In the genomic region with DNA sequence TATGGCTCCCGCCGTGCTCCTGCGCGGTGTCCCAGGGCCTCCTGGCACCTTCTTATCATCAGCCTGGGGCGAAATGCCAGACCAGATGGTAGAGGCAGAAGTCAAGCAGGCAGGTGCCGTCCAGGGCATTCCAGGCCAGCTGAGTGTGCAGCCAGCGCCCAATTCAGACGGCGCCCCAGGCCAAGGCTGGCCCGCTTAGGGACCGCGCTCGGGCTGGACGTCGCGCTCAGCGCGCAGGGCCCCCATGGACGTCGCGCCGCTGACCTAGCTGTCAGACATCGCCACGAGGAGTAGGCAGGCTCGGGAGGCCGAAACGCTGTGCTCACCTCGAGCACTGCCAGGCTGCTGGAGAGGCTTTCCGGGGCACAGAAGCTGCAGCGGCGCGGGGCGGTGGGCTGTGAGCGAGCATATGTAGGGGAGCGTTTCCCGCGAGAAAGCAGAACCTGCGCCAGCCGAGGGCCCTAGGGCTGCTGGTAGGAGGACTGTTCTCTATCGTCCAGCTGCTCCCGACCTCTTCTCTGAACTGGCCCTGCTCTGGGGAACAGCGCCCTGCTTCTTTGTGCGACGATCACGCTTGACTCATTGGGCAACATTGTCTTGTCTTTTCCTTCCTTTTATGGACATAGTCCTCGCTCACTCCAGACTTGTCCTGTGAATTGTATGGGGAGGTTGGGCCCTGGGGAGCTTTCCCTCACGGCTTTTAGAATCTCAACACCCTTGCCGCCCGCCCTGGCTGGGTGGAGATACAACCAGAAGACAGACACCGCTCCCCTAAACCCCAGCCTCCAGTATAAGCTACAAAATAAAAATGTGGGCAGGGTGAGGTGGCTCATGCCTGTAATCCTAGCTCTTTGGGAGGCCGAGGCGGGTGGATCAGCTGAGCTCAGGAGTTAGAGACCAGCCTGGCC, we compare ENCODE assay signal across 9 cellular contexts. TPM values are rescaled to one million over a fixed set of nuclear protein-coding genes. Genes with fewer than 3 reads are reported as not detected.
DNase-seq lines count a peak whose midpoint lies in the region; ATAC-seq, FAIRE-seq and TF ChIP-seq lines count a peak whose summit lies in the region.
"Had no signal": no experiment of that assay in that cellular context is flagged by ENCODE, and none has a peak within 500 bp of the region (broad histone marks: within the 10 kb centered on the region; RNA-seq: fewer than 3 reads in every experiment).

No MANE protein-coding gene starts in this region.

- FAIRE-seq in pancreas (lab: Jason Lieb, UNC) = no peak

- no peak overlapping the region for H2AFZ ChIP-seq in OCI-LY3 (ENCODE audit: low read depth, low read length)

- H3K27me3 ChIP-seq in OCI-LY3 (ENCODE audit: low read depth, low read length) (peaks cover 10% of the 10 kb centered on the region; the same call in 1 of the 2 replicates), foreskin keratinocyte (peaks cover 83% of the 10 kb centered on the region), pancreas (peaks cover 0 to 10% (median 2%) of the 10 kb centered on the region in 4 donors)

- DNase-seq in GM04503 (ENCODE audit: low read depth) (peak; percentile 46), foreskin keratinocyte (peak; percentile 14 to 41), pancreas (peak; percentile 75 to 93 (median 82)), UCSD-AML1 (lab: John Stamatoyannopoulos, UW; ENCODE audit: unreplicated experiment) (no peak), hippocampal formation (lab: John Stamatoyannopoulos, UW) (no peak)

- WGBS in pancreas, 2 donors = 11 to 12% methylated on average over 52 of the region's 52 CpGs

- no peaks in the 10 kb centered on the region for H3K9me3 ChIP-seq in OCI-LY3 (ENCODE audit: insufficient read depth, low read length)
- no peaks in the 10 kb centered on the region for H3K9me3 ChIP-seq in pancreas

- H3K36me3 ChIP-seq in OCI-LY3 (replicated peaks; ENCODE audit: low read depth, low read length) (no peaks in the 10 kb centered on the region), pancreas (no peaks in the 10 kb centered on the region)

- no peaks in the 10 kb centered on the region for H4K20me1 ChIP-seq in OCI-LY3 (ENCODE audit: insufficient read depth, low read length)

- H3K4me1 ChIP-seq in OCI-LY3 (ENCODE audit: low read length) (peaks cover 13% of the 10 kb centered on the region), foreskin keratinocyte (no peaks in the 10 kb centered on the region), pancreas (peaks cover 5 to 15% (median 10%) of the 10 kb centered on the region in 3 donors)

- H3K4me3 ChIP-seq in OCI-LY3 (ENCODE audit: low read length) (no peak overlapping the region), pancreas (no peak overlapping the region)

- no peak overlapping the region for H3K9ac ChIP-seq in OCI-LY3 (ENCODE audit: low read length)

- TF ChIP-seq CTCF in OCI-LY3 (IDR thresholded peaks at IDR 0.05; ENCODE audit: low read depth, low read length) = no peak
- TF ChIP-seq CTCF in foreskin keratinocyte (conservative IDR thresholded peaks at IDR 0.05) = no peak
- no peak for TF ChIP-seq CTCF in pancreas (IDR thresholded peaks at IDR 0.05)

- H3K27ac ChIP-seq in OCI-LY3 (ENCODE audit: low read length) (no peak overlapping the region), foreskin keratinocyte (no peak overlapping the region), pancreas (no peak overlapping the region)

- intact Hi-C loops in pancreas (cut with DNase I) = no loop called here

- ATAC-seq in foreskin keratinocyte = peak; percentile 1
- peak; percentile 63 to 85 (median 76) for ATAC-seq in pancreas
- no peak for ATAC-seq in GM21515 (IDR thresholded peaks at IDR 0.05; ENCODE audit: unreplicated experiment)
- ATAC-seq in HG03378 (IDR thresholded peaks at IDR 0.05; ENCODE audit: unreplicated experiment) = no peak

- H3K4me2 ChIP-seq in OCI-LY3 (ENCODE audit: low read length) = 0 out of 2 replicates have a peak overlapping the region, but pooled peaks have one; percentile 17

- no peaks in the 10 kb centered on the region for H3K79me2 ChIP-seq in OCI-LY3 (ENCODE audit: low read length)

RNA-seq across cellular contexts. Expression of gene CA4, which starts 8.4 kb away (rescaled TPM):
- total RNA-seq in foreskin keratinocyte (not detected in 2 replicates), pancreas (10 to 100 TPM in 5 of 6 donors, 1 to 10 TPM in 1; 7.5 to 22.5 (median 18.5) TPM)
- polyA plus RNA-seq in foreskin keratinocyte (not detected in 2 replicates), pancreas (10 to 100 TPM; 32.0 to 75.7 TPM)
- total RNA-seq: activated naive CD4-positive, alpha-beta T cell treated with anti-CD3 and anti-CD28 coated beads for 36 hours had no signal

Comparison
In these comparisons a context has a peak if more than half of its experiments do, and no peak if none do; other contexts are left out.
1. DNase-seq: peak in GM04503 (single experiment), foreskin keratinocyte (2 of 2) and pancreas (6 of 6); none in UCSD-AML1 (single experiment) and hippocampal formation (0 of 2).
2. ATAC-seq: peak in foreskin keratinocyte (single experiment) and pancreas (4 of 4); none in GM21515 (single experiment) and HG03378 (single experiment).